ENCODE assay signal across 16 cellular contexts in the genomic region with DNA sequence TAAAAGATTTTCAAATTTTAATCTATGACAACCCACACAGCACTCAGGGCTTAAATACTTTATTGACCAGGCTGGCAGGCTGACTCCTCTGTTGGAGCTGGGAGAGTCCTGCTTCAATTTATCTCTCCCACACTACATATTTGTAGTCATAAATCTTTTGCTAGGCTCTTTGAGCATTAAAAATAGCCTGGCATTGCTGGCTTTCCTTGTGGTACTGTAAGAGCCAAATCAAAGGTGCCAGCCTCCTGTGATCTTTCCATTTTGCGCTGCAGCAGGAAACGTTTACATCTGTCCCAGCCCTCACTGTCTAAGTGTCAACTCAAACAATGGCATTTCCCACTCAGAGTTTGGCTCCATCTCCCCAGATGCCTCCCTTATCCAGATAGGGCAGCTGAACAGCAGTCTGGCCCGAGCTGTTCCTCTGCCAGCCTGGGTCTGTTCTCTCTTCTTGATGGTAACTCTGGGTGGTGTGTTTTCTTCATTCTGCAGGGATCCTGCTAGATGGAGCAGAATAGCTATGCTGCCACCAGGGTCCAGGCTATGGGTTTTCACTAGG.
A peak's percentile ranks its signal among the peaks of the same experiment; 100 is the strongest.
DNase-seq lines count a peak whose midpoint lies in the region; ATAC-seq lines count a peak whose summit lies in the region.
"Had no signal": no experiment of that assay in that cellular context is flagged by ENCODE, and none has a peak within 500 bp of the region (broad histone marks: within the 10 kb centered on the region; RNA-seq: fewer than 3 reads in every experiment).

No MANE protein-coding gene starts in this region.

- H4K20me1 ChIP-seq in BLaER1 treated with 17β-estradiol and CSF1 and Interleukin-3, amounts not matched to agents 10 nM and 100 nM, result no peaks in the 10 kb centered on the region

- ATAC-seq in Right ventricle myocardium superior (ENCODE audit: poor library complexity) (peak; percentile 94), sciatic nerve (peak; percentile 17), GM18909 (IDR thresholded peaks at IDR 0.05; ENCODE audit: poor library complexity, unreplicated experiment) (no peak)
- ATAC-seq: HepG2 had no signal

- DNase-seq in NCI-H1417 (lab: John Stamatoyannopoulos, UW) (peak in 2 of 3 experiments; percentile 12 to 16), NCI-H1417 treated with DMSO at 0.1 percent for 48 hours (lab: John Stamatoyannopoulos, UW) (no peak), Right ventricle myocardium superior (peak; percentile 56), sciatic nerve (ENCODE audit: low spot score) (no peak), posterior cingulate gyrus (no peak)
- DNase-seq in stimulated activated CD4-positive, alpha-beta T cell treated with anti-CD3 and anti-CD28 coated beads, Interleukin-2, amount 100 ng/mL, for 24 hours, result no peak
- DNase-seq: C1 segment of cervical spinal cord, NCI-H1048, NCI-H2107, NCI-H446, NCI-H774 had no signal

- no peak overlapping the region for H3K4me3 ChIP-seq in BLaER1 treated with 17β-estradiol and CSF1 and Interleukin-3, amounts not matched to agents 10 nM and 100 nM
- H3K4me3 ChIP-seq: SK-N-MC had no signal

- intact Hi-C loops in Right ventricle myocardium superior (cut with DNase I), result no loop called here
- intact Hi-C loops in sciatic nerve (cut with DNase I), result no loop called here
- intact Hi-C loops in posterior cingulate gyrus (cut with DNase I), result no loop called here

- H3K9me3 ChIP-seq in BLaER1 treated with 17β-estradiol and CSF1 and Interleukin-3, amounts not matched to agents 10 nM and 100 nM (replicated peaks in 1 of 11), result peaks cover 0 to 16% (median 0%) of the 10 kb centered on the region in 11 experiments; a peak in 5 of 22 replicates

- H3K27me3 ChIP-seq in BLaER1 treated with 17β-estradiol and CSF1 and Interleukin-3, amounts not matched to agents 10 nM and 100 nM, result no peaks in the 10 kb centered on the region

- no peak overlapping the region for H3K27ac ChIP-seq in BLaER1 treated with 17β-estradiol and CSF1 and Interleukin-3, amounts not matched to agents 10 nM and 100 nM
- H3K27ac ChIP-seq: KMS-11, SK-N-MC had no signal

- no peaks in the 10 kb centered on the region for H3K36me3 ChIP-seq in BLaER1 treated with 17β-estradiol and CSF1 and Interleukin-3, amounts not matched to agents 10 nM and 100 nM

- H3K4me2 ChIP-seq in BLaER1 treated with 17β-estradiol and CSF1 and Interleukin-3, amounts not matched to agents 10 nM and 100 nM, result peak overlapping the region in 8 of 11 experiments; percentile 31 to 87 (median 56); a peak in 15 of 22 replicates
- H3K4me2 ChIP-seq: KMS-11 had no signal

- H3K4me1 ChIP-seq in BLaER1 treated with 17β-estradiol and CSF1 and Interleukin-3, amounts not matched to agents 10 nM and 100 nM, result peaks cover 12 to 59% (median 52%) of the 10 kb centered on the region in 10 experiments

- H3K9ac ChIP-seq in BLaER1 treated with 17β-estradiol and CSF1 and Interleukin-3, amounts not matched to agents 10 nM and 100 nM, result no peak overlapping the region
- H3K9ac ChIP-seq: KMS-11 had no signal

Comparison
In these comparisons a context has a peak if more than half of its experiments do, and no peak if none do; other contexts are left out.
1. DNase-seq: peak in NCI-H1417 (2 of 3) and Right ventricle myocardium superior (single experiment); none in NCI-H1417 treated with DMSO at 0.1 percent for 48 hours (single experiment), sciatic nerve (single experiment), posterior cingulate gyrus (0 of 10) and stimulated activated CD4-positive, alpha-beta T cell treated with anti-CD3 and anti-CD28 coated beads, Interleukin-2, amount 100 ng/mL, for 24 hours (0 of 2).